In the genomic region with DNA sequence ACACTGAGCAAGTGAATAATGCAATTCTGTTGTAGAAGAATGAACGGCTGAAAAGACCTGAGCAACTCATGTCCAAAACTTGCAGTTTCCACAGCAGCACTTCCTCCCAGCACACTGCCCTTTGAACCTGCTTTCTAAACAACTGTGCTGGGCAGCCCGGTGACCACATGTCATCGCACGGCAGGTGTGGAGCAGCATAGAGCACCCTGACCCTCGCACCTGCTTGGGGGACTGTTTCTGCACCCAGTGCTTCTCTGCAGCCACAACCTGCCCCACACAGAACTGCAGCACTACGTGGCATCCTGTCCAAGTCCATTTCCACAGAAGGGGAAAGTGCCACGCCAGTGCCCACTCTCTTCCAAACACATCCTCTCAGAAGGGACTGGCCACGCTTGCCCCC, we compare ENCODE assay signal across 2 cellular contexts.
TF ChIP-seq lines count a peak whose summit lies in the region.
"Not testable (repeated sequence)": the region's sequence is repeated elsewhere in the genome, so short reads cannot be mapped to it uniquely, and the experiment has no call there.

No MANE protein-coding gene starts in this region.

TF ChIP-seq in K562, 482 proteins besides CTCF, POLR2A, EP300 and RAD21:
- TF ChIP-seq POLR2G (IDR thresholded peaks at IDR 0.05; ENCODE audit: low read depth, low read length): peak; percentile 48; the same call in 1 of the 2 replicates

TF ChIP-seq in HepG2, 621 proteins besides CTCF, POLR2A, EP300 and RAD21 (continues in another document):
- peak; percentile 38; the same call in 1 of the 2 replicates for TF ChIP-seq TBX3 (IDR thresholded peaks at IDR 0.05; ENCODE audit: borderline replicate concordance)
- TF ChIP-seq ZNF788 (CRISPR knock-in tag; IDR thresholded peaks at IDR 0.05; ENCODE audit: borderline replicate concordance): peak; percentile 55; the same call in 1 of the 2 replicates
- TF ChIP-seq HDAC1 (CRISPR knock-in tag; IDR thresholded peaks at IDR 0.05): peak; percentile 82
- TF ChIP-seq, protein P1, sequence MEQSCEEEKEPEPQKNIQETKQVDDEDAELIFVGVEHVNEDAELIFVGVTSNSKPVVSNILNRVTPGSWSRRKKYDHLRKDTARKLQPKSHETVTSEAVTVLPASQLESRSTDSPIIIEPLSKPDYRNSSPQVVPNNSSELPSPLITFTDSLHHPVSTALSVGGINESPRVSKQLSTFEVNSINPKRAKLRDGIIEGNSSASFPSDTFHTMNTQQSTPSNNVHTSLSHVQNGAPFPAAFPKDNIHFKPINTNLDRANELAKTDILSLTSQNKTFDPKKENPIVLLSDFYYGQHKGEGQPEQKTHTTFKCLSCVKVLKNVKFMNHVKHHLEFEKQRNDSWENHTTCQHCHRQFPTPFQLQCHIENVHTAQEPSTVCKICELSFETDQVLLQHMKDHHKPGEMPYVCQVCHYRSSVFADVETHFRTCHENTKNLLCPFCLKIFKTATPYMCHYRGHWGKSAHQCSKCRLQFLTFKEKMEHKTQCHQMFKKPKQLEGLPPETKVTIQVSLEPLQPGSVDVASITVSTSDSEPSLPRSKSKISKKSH (CRISPR knock-in tag; IDR thresholded peaks at IDR 0.05; ENCODE audit: borderline replicate concordance): peak; percentile 30; the same call in 1 of the 2 replicates
- TF ChIP-seq TGIF2 (CRISPR knock-in tag; IDR thresholded peaks at IDR 0.05): 0 out of 2 replicates have a peak, but pooled peaks have one; percentile 32
- TF ChIP-seq, protein P2, sequence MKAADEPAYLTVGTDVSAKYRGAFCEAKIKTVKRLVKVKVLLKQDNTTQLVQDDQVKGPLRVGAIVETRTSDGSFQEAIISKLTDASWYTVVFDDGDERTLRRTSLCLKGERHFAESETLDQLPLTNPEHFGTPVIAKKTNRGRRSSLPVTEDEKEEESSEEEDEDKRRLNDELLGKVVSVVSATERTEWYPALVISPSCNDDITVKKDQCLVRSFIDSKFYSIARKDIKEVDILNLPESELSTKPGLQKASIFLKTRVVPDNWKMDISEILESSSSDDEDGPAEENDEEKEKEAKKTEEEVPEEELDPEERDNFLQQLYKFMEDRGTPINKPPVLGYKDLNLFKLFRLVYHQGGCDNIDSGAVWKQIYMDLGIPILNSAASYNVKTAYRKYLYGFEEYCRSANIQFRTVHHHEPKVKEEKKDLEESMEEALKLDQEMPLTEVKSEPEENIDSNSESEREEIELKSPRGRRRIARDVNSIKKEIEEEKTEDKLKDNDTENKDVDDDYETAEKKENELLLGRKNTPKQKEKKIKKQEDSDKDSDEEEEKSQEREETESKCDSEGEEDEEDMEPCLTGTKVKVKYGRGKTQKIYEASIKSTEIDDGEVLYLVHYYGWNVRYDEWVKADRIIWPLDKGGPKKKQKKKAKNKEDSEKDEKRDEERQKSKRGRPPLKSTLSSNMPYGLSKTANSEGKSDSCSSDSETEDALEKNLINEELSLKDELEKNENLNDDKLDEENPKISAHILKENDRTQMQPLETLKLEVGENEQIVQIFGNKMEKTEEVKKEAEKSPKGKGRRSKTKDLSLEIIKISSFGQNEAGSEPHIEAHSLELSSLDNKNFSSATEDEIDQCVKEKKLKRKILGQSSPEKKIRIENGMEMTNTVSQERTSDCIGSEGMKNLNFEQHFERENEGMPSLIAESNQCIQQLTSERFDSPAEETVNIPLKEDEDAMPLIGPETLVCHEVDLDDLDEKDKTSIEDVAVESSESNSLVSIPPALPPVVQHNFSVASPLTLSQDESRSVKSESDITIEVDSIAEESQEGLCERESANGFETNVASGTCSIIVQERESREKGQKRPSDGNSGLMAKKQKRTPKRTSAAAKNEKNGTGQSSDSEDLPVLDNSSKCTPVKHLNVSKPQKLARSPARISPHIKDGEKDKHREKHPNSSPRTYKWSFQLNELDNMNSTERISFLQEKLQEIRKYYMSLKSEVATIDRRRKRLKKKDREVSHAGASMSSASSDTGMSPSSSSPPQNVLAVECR (CRISPR knock-in tag; IDR thresholded peaks at IDR 0.05; ENCODE audit: borderline replicate concordance): peak; percentile 52; the same call in 1 of the 2 replicates
- TF ChIP-seq RXRB (CRISPR knock-in tag; IDR thresholded peaks at IDR 0.05; ENCODE audit: borderline replicate concordance): peak; percentile 42; the same call in 1 of the 2 replicates
- TF ChIP-seq, protein P3, sequence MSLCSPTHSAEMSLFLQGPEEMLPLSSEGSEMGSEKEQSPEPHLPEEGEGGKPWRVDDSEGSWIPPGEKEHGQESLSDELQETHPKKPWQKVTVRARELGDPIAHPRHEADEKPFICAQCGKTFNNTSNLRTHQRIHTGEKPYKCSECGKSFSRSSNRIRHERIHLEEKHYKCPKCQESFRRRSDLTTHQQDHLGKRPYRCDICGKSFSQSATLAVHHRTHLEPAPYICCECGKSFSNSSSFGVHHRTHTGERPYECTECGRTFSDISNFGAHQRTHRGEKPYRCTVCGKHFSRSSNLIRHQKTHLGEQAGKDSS (CRISPR knock-in tag; IDR thresholded peaks at IDR 0.05; ENCODE audit: borderline replicate concordance, low read depth): 0 out of 2 replicates have a peak, but pooled peaks have one; percentile 51
- TF ChIP-seq HDAC2 (CRISPR knock-in tag; IDR thresholded peaks at IDR 0.05): peak; percentile 69; the same call in 1 of the 2 replicates
- TF ChIP-seq, protein P4, sequence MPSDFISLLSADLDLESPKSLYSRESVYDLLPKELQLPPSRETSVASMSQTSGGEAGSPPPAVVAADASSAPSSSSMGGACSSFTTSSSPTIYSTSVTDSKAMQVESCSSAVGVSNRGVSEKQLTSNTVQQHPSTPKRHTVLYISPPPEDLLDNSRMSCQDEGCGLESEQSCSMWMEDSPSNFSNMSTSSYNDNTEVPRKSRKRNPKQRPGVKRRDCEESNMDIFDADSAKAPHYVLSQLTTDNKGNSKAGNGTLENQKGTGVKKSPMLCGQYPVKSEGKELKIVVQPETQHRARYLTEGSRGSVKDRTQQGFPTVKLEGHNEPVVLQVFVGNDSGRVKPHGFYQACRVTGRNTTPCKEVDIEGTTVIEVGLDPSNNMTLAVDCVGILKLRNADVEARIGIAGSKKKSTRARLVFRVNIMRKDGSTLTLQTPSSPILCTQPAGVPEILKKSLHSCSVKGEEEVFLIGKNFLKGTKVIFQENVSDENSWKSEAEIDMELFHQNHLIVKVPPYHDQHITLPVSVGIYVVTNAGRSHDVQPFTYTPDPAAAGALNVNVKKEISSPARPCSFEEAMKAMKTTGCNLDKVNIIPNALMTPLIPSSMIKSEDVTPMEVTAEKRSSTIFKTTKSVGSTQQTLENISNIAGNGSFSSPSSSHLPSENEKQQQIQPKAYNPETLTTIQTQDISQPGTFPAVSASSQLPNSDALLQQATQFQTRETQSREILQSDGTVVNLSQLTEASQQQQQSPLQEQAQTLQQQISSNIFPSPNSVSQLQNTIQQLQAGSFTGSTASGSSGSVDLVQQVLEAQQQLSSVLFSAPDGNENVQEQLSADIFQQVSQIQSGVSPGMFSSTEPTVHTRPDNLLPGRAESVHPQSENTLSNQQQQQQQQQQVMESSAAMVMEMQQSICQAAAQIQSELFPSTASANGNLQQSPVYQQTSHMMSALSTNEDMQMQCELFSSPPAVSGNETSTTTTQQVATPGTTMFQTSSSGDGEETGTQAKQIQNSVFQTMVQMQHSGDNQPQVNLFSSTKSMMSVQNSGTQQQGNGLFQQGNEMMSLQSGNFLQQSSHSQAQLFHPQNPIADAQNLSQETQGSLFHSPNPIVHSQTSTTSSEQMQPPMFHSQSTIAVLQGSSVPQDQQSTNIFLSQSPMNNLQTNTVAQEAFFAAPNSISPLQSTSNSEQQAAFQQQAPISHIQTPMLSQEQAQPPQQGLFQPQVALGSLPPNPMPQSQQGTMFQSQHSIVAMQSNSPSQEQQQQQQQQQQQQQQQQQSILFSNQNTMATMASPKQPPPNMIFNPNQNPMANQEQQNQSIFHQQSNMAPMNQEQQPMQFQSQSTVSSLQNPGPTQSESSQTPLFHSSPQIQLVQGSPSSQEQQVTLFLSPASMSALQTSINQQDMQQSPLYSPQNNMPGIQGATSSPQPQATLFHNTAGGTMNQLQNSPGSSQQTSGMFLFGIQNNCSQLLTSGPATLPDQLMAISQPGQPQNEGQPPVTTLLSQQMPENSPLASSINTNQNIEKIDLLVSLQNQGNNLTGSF (CRISPR knock-in tag; IDR thresholded peaks at IDR 0.05): peak; percentile 47; the same call in 1 of the 2 replicates
- TF ChIP-seq BCL6 (CRISPR knock-in tag; IDR thresholded peaks at IDR 0.05): peak; percentile 31; the same call in 1 of the 2 replicates
- 0 out of 2 replicates have a peak, but pooled peaks have one; percentile 19 for TF ChIP-seq CEBPG (CRISPR knock-in tag; IDR thresholded peaks at IDR 0.05)
- TF ChIP-seq ZNF296 (CRISPR knock-in tag; conservative IDR thresholded peaks at IDR 0.05): 0 out of 2 replicates have a peak, but pooled peaks have one; percentile 36
- TF ChIP-seq ZNF350 (CRISPR knock-in tag; IDR thresholded peaks at IDR 0.05; ENCODE audit: borderline replicate concordance, low read depth): 0 out of 2 replicates have a peak, but pooled peaks have one; percentile 18
- 0 out of 2 replicates have a peak, but pooled peaks have one; percentile 32 for TF ChIP-seq ZNF557 (CRISPR knock-in tag; IDR thresholded peaks at IDR 0.05)
- peak; percentile 83; the same call in 1 of the 2 replicates for TF ChIP-seq TBX2 (CRISPR knock-in tag; IDR thresholded peaks at IDR 0.05; ENCODE audit: borderline replicate concordance)
- not testable (repeated sequence) for TF ChIP-seq SOX6 (IDR thresholded peaks at IDR 0.05)
- TF ChIP-seq SOX6 (CRISPR knock-in tag; IDR thresholded peaks at IDR 0.05): 0 out of 2 replicates have a peak, but pooled peaks have one; percentile 14
- TF ChIP-seq NR2F1 (CRISPR knock-in tag; IDR thresholded peaks at IDR 0.05): peak in 1 of 2 experiments; percentile 14; a peak in 1 of 4 replicates
- TF ChIP-seq, protein P5, sequence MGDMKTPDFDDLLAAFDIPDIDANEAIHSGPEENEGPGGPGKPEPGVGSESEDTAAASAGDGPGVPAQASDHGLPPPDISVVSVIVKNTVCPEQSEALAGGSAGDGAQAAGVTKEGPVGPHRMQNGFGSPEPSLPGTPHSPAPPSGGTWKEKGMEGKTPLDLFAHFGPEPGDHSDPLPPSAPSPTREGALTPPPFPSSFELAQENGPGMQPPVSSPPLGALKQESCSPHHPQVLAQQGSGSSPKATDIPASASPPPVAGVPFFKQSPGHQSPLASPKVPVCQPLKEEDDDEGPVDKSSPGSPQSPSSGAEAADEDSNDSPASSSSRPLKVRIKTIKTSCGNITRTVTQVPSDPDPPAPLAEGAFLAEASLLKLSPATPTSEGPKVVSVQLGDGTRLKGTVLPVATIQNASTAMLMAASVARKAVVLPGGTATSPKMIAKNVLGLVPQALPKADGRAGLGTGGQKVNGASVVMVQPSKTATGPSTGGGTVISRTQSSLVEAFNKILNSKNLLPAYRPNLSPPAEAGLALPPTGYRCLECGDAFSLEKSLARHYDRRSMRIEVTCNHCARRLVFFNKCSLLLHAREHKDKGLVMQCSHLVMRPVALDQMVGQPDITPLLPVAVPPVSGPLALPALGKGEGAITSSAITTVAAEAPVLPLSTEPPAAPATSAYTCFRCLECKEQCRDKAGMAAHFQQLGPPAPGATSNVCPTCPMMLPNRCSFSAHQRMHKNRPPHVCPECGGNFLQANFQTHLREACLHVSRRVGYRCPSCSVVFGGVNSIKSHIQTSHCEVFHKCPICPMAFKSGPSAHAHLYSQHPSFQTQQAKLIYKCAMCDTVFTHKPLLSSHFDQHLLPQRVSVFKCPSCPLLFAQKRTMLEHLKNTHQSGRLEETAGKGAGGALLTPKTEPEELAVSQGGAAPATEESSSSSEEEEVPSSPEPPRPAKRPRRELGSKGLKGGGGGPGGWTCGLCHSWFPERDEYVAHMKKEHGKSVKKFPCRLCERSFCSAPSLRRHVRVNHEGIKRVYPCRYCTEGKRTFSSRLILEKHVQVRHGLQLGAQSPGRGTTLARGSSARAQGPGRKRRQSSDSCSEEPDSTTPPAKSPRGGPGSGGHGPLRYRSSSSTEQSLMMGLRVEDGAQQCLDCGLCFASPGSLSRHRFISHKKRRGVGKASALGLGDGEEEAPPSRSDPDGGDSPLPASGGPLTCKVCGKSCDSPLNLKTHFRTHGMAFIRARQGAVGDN (CRISPR knock-in tag; IDR thresholded peaks at IDR 0.05): peak; percentile 93
- peak; percentile 42; the same call in 1 of the 2 replicates for TF ChIP-seq SPEN (CRISPR knock-in tag; IDR thresholded peaks at IDR 0.05; ENCODE audit: low read depth)
- peak; percentile 61 for TF ChIP-seq ZEB1 (IDR thresholded peaks at IDR 0.05; ENCODE audit: insufficient replicate concordance, low read depth)
- TF ChIP-seq ZNF292 (CRISPR knock-in tag; IDR thresholded peaks at IDR 0.05; ENCODE audit: borderline replicate concordance, low read depth): peak; percentile 69; the same call in 1 of the 2 replicates
- TF ChIP-seq, protein P6, sequence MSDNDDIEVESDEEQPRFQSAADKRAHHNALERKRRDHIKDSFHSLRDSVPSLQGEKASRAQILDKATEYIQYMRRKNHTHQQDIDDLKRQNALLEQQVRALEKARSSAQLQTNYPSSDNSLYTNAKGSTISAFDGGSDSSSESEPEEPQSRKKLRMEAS (IDR thresholded peaks at IDR 0.05): peak; percentile 89
- peak; percentile 58 for TF ChIP-seq NR2C2 (CRISPR knock-in tag; IDR thresholded peaks at IDR 0.05; ENCODE audit: borderline replicate concordance)
- TF ChIP-seq, protein P7, sequence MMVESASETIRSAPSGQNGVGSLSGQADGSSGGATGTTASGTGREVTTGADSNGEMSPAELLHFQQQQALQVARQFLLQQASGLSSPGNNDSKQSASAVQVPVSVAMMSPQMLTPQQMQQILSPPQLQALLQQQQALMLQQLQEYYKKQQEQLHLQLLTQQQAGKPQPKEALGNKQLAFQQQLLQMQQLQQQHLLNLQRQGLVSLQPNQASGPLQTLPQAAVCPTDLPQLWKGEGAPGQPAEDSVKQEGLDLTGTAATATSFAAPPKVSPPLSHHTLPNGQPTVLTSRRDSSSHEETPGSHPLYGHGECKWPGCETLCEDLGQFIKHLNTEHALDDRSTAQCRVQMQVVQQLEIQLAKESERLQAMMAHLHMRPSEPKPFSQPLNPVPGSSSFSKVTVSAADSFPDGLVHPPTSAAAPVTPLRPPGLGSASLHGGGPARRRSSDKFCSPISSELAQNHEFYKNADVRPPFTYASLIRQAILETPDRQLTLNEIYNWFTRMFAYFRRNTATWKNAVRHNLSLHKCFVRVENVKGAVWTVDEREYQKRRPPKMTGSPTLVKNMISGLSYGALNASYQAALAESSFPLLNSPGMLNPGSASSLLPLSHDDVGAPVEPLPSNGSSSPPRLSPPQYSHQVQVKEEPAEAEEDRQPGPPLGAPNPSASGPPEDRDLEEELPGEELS (CRISPR knock-in tag; IDR thresholded peaks at IDR 0.05): peak; percentile 68
- TF ChIP-seq, protein P8, sequence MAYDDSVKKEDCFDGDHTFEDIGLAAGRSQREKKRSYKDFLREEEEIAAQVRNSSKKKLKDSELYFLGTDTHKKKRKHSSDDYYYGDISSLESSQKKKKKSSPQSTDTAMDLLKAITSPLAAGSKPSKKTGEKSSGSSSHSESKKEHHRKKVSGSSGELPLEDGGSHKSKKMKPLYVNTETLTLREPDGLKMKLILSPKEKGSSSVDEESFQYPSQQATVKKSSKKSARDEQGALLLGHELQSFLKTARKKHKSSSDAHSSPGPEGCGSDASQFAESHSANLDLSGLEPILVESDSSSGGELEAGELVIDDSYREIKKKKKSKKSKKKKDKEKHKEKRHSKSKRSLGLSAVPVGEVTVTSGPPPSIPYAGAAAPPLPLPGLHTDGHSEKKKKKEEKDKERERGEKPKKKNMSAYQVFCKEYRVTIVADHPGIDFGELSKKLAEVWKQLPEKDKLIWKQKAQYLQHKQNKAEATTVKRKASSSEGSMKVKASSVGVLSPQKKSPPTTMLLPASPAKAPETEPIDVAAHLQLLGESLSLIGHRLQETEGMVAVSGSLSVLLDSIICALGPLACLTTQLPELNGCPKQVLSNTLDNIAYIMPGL (CRISPR knock-in tag; IDR thresholded peaks at IDR 0.05; ENCODE audit: borderline replicate concordance in 1 of 2, low read depth in 1 of 2): 0 out of 4 replicates have a peak, but pooled peaks of 1 of the 2 experiments have one; percentile 20
- TF ChIP-seq ZBTB38 (CRISPR knock-in tag; IDR thresholded peaks at IDR 0.05): peak; percentile 66
- TF ChIP-seq DPF2 (CRISPR knock-in tag; IDR thresholded peaks at IDR 0.05; ENCODE audit: borderline replicate concordance, low read depth): peak; percentile 27; the same call in 1 of the 2 replicates
- TF ChIP-seq MXI1 (IDR thresholded peaks at IDR 0.05; ENCODE audit: borderline replicate concordance, low read depth, low read length): peak; percentile 76; the same call in 1 of the 3 replicates
